In the genomic region with DNA sequence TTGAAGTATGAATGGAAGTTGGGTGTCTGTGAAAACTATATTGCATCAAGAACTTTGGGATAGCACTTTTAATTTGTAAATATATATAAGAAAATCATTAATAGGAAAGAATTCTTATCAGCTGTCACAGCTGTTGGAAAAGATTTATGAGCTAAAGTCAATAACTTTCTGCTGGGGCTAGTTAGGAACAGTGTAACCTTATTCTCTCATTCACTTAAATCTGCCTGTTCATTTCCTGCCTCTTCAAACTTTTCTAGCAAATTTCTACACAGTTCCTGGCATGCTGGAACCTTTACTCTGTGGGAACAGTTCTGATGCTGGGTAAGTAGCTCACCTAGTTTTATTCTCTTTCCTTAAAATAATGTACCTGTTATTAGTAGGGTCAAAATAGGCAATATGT, we compare ENCODE assay signal across 27 cellular contexts.
"Had no signal": no experiment of that assay in that cellular context is flagged by ENCODE, and none has a peak within 500 bp of the region (broad histone marks: within the 10 kb centered on the region; RNA-seq: fewer than 3 reads in every experiment).

No MANE protein-coding gene starts in this region.

- H3K27me3 Mint-ChIP-seq: stimulated activated naive CD8-positive, alpha-beta T cell treated with anti-CD3 and anti-CD28 coated beads, Interleukin-15, Interleukin-2, amounts not matched to agents 100 ng/mL and 50 ng/mL, for 24 hours; type B pancreatic cell had no signal

- H3K27me3 ChIP-seq: ovary, right lobe of liver, sigmoid colon, suprapubic skin, testis, tibial artery, transverse colon, upper lobe of right lung, uterus had no signal

- H3K9me3 ChIP-seq: ovary, psoas muscle, right lobe of liver, sigmoid colon, suprapubic skin, testis, tibial artery, transverse colon, upper lobe of right lung, uterus had no signal

- H3K27ac ChIP-seq: ovary, psoas muscle, right lobe of liver, sigmoid colon, suprapubic skin, testis, tibial artery, transverse colon, upper lobe of right lung, uterus had no signal

- H3K4me3 ChIP-seq: ovary, psoas muscle, right lobe of liver, sigmoid colon, suprapubic skin, testis, tibial artery, transverse colon, upper lobe of right lung, uterus had no signal

- H3K4me1 Mint-ChIP-seq: naive thymus-derived CD4-positive, alpha-beta T cell; natural killer cell; nephron; neural crest cell; stimulated activated effector memory CD8-positive, alpha-beta T cell treated with anti-CD3 and anti-CD28 coated beads, Interleukin-12 subunit alpha, Interleukin-12 subunit beta, amount 100 ng/mL, for 72 hours; stimulated activated naive B cell treated with anti-CD40 and anti-IgM and Interleukin-4, amounts not matched to agents 10 μg/mL and 1 μg/mL and 100 μg/mL, for 72 hours had no signal

- H3K36me3 Mint-ChIP-seq: natural killer cell; stimulated activated effector memory CD8-positive, alpha-beta T cell treated with anti-CD3 and anti-CD28 coated beads, Interleukin-12 subunit alpha, Interleukin-12 subunit beta, amount 100 ng/mL, for 72 hours; stimulated activated naive B cell treated with anti-CD40 and anti-IgM and Interleukin-4, amounts not matched to agents 10 μg/mL and 1 μg/mL and 100 μg/mL, for 72 hours; type B pancreatic cell had no signal

- H3K36me3 ChIP-seq: ovary, sigmoid colon, suprapubic skin, tibial artery, transverse colon, upper lobe of right lung, uterus had no signal

- H3K27ac Mint-ChIP-seq: naive thymus-derived CD4-positive, alpha-beta T cell; natural killer cell; nephron; stimulated activated effector memory CD8-positive, alpha-beta T cell treated with anti-CD3 and anti-CD28 coated beads, Interleukin-12 subunit alpha, Interleukin-12 subunit beta, amount 100 ng/mL, for 72 hours; stimulated activated naive B cell treated with anti-CD40 and anti-IgM and Interleukin-4, amounts not matched to agents 10 μg/mL and 1 μg/mL and 100 μg/mL, for 72 hours; stimulated activated naive CD8-positive, alpha-beta T cell treated with anti-CD3 and anti-CD28 coated beads, Interleukin-15, Interleukin-2, amounts not matched to agents 100 ng/mL and 50 ng/mL, for 24 hours; type B pancreatic cell had no signal

- H3K4me1 ChIP-seq: psoas muscle, right lobe of liver, sigmoid colon, suprapubic skin, testis, tibial artery, transverse colon, upper lobe of right lung, uterus had no signal

- H3K9me3 Mint-ChIP-seq: naive thymus-derived CD4-positive, alpha-beta T cell; natural killer cell; nephron; stimulated activated effector memory CD8-positive, alpha-beta T cell treated with anti-CD3 and anti-CD28 coated beads, Interleukin-12 subunit alpha, Interleukin-12 subunit beta, amount 100 ng/mL, for 72 hours; stimulated activated naive B cell treated with anti-CD40 and anti-IgM and Interleukin-4, amounts not matched to agents 10 μg/mL and 1 μg/mL and 100 μg/mL, for 72 hours; stimulated activated naive CD8-positive, alpha-beta T cell treated with anti-CD3 and anti-CD28 coated beads, Interleukin-15, Interleukin-2, amounts not matched to agents 100 ng/mL and 50 ng/mL, for 24 hours; type B pancreatic cell had no signal

- DNase-seq: naive thymus-derived CD4-positive, alpha-beta T cell; natural killer cell; occipital lobe; ovary; psoas muscle; right cardiac atrium; right lobe of liver; sigmoid colon; small intestine; stimulated activated CD4-positive, alpha-beta T cell treated with anti-CD3 and anti-CD28 coated beads, Interleukin-15, amount 100 ng/mL, for 24 hours; stimulated activated CD4-positive, alpha-beta T cell treated with anti-CD3 and anti-CD28 coated beads, Interleukin-2, amount 100 ng/mL, for 24 hours; stimulated activated CD4-positive, alpha-beta T cell treated with anti-CD3 and anti-CD28 coated beads, Interleukin-2, amount 100 ng/mL, for 48 hours; stimulated activated CD4-positive, alpha-beta T cell treated with anti-CD3 and anti-CD28 coated beads, Interleukin-4, amount 100 ng/mL, for 24 hours; stimulated activated naive B cell treated with anti-CD40 and anti-IgM and Interleukin-4, amounts not matched to agents 10 μg/mL and 1 μg/mL and 100 μg/mL, for 72 hours; stimulated activated naive CD4-positive, alpha-beta T cell treated with Interleukin-2 at 50 U/mL for 16 hours; substantia nigra; testis; tibial artery; transverse colon; upper lobe of right lung; uterus had no signal

- H3K4me3 Mint-ChIP-seq: naive thymus-derived CD4-positive, alpha-beta T cell; natural killer cell; nephron; neural crest cell; stimulated activated effector memory CD8-positive, alpha-beta T cell treated with anti-CD3 and anti-CD28 coated beads, Interleukin-12 subunit alpha, Interleukin-12 subunit beta, amount 100 ng/mL, for 72 hours; stimulated activated naive B cell treated with anti-CD40 and anti-IgM and Interleukin-4, amounts not matched to agents 10 μg/mL and 1 μg/mL and 100 μg/mL, for 72 hours; stimulated activated naive CD8-positive, alpha-beta T cell treated with anti-CD3 and anti-CD28 coated beads, Interleukin-15, Interleukin-2, amounts not matched to agents 100 ng/mL and 50 ng/mL, for 24 hours; type B pancreatic cell had no signal

- FAIRE-seq: small intestine had no signal

- ATAC-seq: naive thymus-derived CD4-positive, alpha-beta T cell; natural killer cell; psoas muscle; right cardiac atrium; right lobe of liver; stimulated activated effector memory CD8-positive, alpha-beta T cell treated with anti-CD3 and anti-CD28 coated beads, Interleukin-12 subunit alpha, Interleukin-12 subunit beta, amount 100 ng/mL, for 72 hours; stimulated activated naive B cell treated with anti-CD40 and anti-IgM and Interleukin-4, amounts not matched to agents 10 μg/mL and 1 μg/mL and 100 μg/mL, for 72 hours; upper lobe of right lung had no signal
